1 cellular context compared by ENCODE assay signal in genomic region chr22:24294913-24295312, GRCh38. TPM values are rescaled to one million over a fixed set of nuclear protein-coding genes. Genes with fewer than 3 reads are reported as not detected.
"Had no signal": no experiment of that assay in that cellular context is flagged by ENCODE, and none has a peak within 500 bp of the region (broad histone marks: within the 10 kb centered on the region; RNA-seq: fewer than 3 reads in every experiment).

No MANE protein-coding gene starts in this region.

RNA-seq across cellular contexts. Expression of gene GGT5, which starts 50.0 kb away (rescaled TPM):
- total RNA-seq: activated CD4-positive, alpha-beta memory T cell treated with anti-CD3 and anti-CD28 coated beads, Interleukin-2, amount 10 ng/mL, durations not matched to agents 7 days and 5 days had no signal
